In genomic region chr2:16635796-16636699, GRCh38 we compare ENCODE assay signal across 10 cellular contexts. TPM values are rescaled to one million over a fixed set of nuclear protein-coding genes. Genes with fewer than 3 reads are reported as not detected.
DNase-seq lines count a peak whose midpoint lies in the region; ATAC-seq and TF ChIP-seq lines count a peak whose summit lies in the region.
"Had no signal": no experiment of that assay in that cellular context is flagged by ENCODE, and none has a peak within 500 bp of the region (broad histone marks: within the 10 kb centered on the region; RNA-seq: fewer than 3 reads in every experiment).

No MANE protein-coding gene starts in this region.

- intact Hi-C loops in Right ventricle myocardium superior (cut with DNase I), result no loop called here
- intact Hi-C loops in Right ventricle myocardium inferior (cut with DNase I), result no loop called here
- intact Hi-C loops in thyroid gland (cut with DNase I), result no loop called here

- H3K27ac Mint-ChIP-seq in immature natural killer cell, result peak overlapping the region; percentile 54 to 84 (median 68)

- H3K36me3 ChIP-seq in SJCRH30, result peaks cover 7% of the 10 kb centered on the region; the same call in 1 of the 2 replicates
- H3K36me3 ChIP-seq in thyroid gland, result peaks cover 0 to 5% of the 10 kb centered on the region in 2 donors

- peaks cover 92 to 100% of the 10 kb centered on the region in 2 donors for H3K4me1 Mint-ChIP-seq in immature natural killer cell

- H3K9me3 ChIP-seq in SJCRH30 (replicated peaks) (no peaks in the 10 kb centered on the region), thyroid gland (no peaks in the 10 kb centered on the region)

- H3K9me3 Mint-ChIP-seq in immature natural killer cell, result peaks cover 0 to 2% (median 0%) of the 10 kb centered on the region in 6 donors

- peaks cover 72% of the 10 kb centered on the region for H3K4me1 ChIP-seq in SJCRH30
- peaks cover 37 to 57% of the 10 kb centered on the region in 2 donors for H3K4me1 ChIP-seq in thyroid gland

- no peak for TF ChIP-seq CTCF in thyroid gland (IDR thresholded peaks at IDR 0.05)

- ATAC-seq in Right ventricle myocardium superior (ENCODE audit: poor library complexity), result peak; percentile 40
- no peak for ATAC-seq in Right ventricle myocardium inferior
- no peak for ATAC-seq in HG02973 (IDR thresholded peaks at IDR 0.05; ENCODE audit: unreplicated experiment)

- no peaks in the 10 kb centered on the region for H3K27me3 ChIP-seq in SJCRH30
- H3K27me3 ChIP-seq in thyroid gland, result no peaks in the 10 kb centered on the region

- peak overlapping the region; percentile 49 to 74 (median 70) for H3K4me3 Mint-ChIP-seq in immature natural killer cell

- 77 to 81% methylated on average over 15 of the region's 15 CpGs for WGBS in thyroid gland, 2 donors

- H3K27me3 Mint-ChIP-seq in immature natural killer cell (ENCODE audit: low read depth in 3 of 3), result peaks cover 0 to 2% (median 0%) of the 10 kb centered on the region in 3 donors

- H3K4me3 ChIP-seq in SJCRH30 (no peak overlapping the region), thyroid gland (replicated peaks in 1 of 3) (no peak overlapping the region)

- TF ChIP-seq POLR2A in thyroid gland (IDR thresholded peaks at IDR 0.05), result no peak

- peaks cover 12 to 23% (median 17%) of the 10 kb centered on the region in 3 donors for H3K36me3 Mint-ChIP-seq in immature natural killer cell

- peak overlapping the region; percentile 50 for H3K27ac ChIP-seq in SJCRH30
- H3K27ac ChIP-seq in thyroid gland, result peak overlapping the region in 2 of 3 donors; percentile 6 to 59
- H3K27ac ChIP-seq: C4-2B, epithelial cell of prostate had no signal

- DNase-seq in Right ventricle myocardium superior, result no peak
- no peak for DNase-seq in Right ventricle myocardium inferior (ENCODE audit: missing footprints)
- peak in 1 of 2 experiments; percentile 56 for DNase-seq in SJCRH30
- DNase-seq in immature natural killer cell, result peak in 1 of 3 donors; percentile 22
- no peak for DNase-seq in thyroid gland
- DNase-seq in HT-29 (ENCODE audit: low spot score), result no peak
- no peak for DNase-seq in GM03348 (ENCODE audit: low spot score)

RNA-seq across cellular contexts. Expression of gene CYRIA, which starts 29.6 kb away (rescaled TPM):
- 3.9 TPM for total RNA-seq in Right ventricle myocardium superior
- total RNA-seq in Right ventricle myocardium inferior, result 5.1 TPM
- 18.3 and 22.2 TPM in 2 replicates for total RNA-seq in SJCRH30 (2014; rRNA removed; shearing (Covaris generic))
- 10 to 100 TPM; 24.0 to 41.8 (median 25.3) TPM for polyA plus RNA-seq in immature natural killer cell
- total RNA-seq in thyroid gland, result 10 to 100 TPM; 33.6 to 79.0 (median 50.0) TPM
- not detected in 2 replicates for total RNA-seq in HT-29 (2014; rRNA removed; shearing (Covaris generic))
